In the genomic region with DNA sequence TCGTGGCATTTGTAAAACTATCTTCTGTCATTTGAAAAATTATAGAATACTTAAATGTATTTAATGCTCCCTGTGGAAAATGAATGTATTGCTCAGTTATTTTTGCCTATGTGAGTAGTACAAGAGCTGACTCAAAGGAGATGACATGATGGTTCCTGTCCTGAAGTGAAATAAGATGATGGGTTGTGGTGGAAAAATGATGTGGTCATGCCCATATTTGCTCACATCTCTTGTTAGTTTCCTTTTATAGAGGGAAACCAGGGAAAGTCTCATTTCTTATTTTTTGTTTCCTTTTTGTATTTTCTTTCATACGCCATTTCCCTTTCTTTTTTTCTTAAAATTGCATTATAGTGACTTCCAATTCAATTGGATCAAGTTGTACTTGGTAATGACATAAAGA, we compare ENCODE assay signal across 13 cellular contexts. TPM values are rescaled to one million over a fixed set of nuclear protein-coding genes. Genes with fewer than 3 reads are reported as not detected.
DNase-seq lines count a peak whose midpoint lies in the region; ATAC-seq and TF ChIP-seq lines count a peak whose summit lies in the region.
"Had no signal": no experiment of that assay in that cellular context is flagged by ENCODE, and none has a peak within 500 bp of the region (broad histone marks: within the 10 kb centered on the region; RNA-seq: fewer than 3 reads in every experiment).

No MANE protein-coding gene starts in this region.

- H3K27ac ChIP-seq in BLaER1 (no peak overlapping the region), hepatocyte (peak overlapping the region; percentile 74)
- H3K27ac ChIP-seq: body of pancreas had no signal

- DNase-seq in HCEC 1CT, result peak; percentile 58
- DNase-seq in activated naive CD8-positive, alpha-beta T cell treated with anti-CD3 and anti-CD28 coated beads for 36 hours, result no peak
- no peak for DNase-seq in hepatocyte (ENCODE audit: low spot score)
- DNase-seq in NCI-H187 treated with DMSO at 0.1 percent for 48 hours (lab: John Stamatoyannopoulos, UW), result no peak
- no peak for DNase-seq in NCI-H1417 treated with DMSO at 0.1 percent for 48 hours (lab: John Stamatoyannopoulos, UW)
- no peak for DNase-seq in stimulated activated naive CD4-positive, alpha-beta T cell (lab: John Stamatoyannopoulos, UW)
- DNase-seq: body of pancreas; CD4-positive, CD25-positive, alpha-beta regulatory T cell; NCI-H524 treated with DMSO at 0.1 percent for 48 hours had no signal

- H3K4me2 ChIP-seq in BLaER1, result peak overlapping the region; percentile 42
- peak overlapping the region; percentile 54 for H3K4me2 ChIP-seq in hepatocyte

- no peaks in the 10 kb centered on the region for H3K9me3 ChIP-seq in BLaER1
- H3K9me3 ChIP-seq in hepatocyte (ENCODE audit: low read depth), result no peaks in the 10 kb centered on the region
- H3K9me3 ChIP-seq: body of pancreas had no signal

- H3K4me3 ChIP-seq in BLaER1 (no peak overlapping the region), hepatocyte (no peak overlapping the region)
- H3K4me3 ChIP-seq: body of pancreas had no signal

- H4K20me1 ChIP-seq in BLaER1 (peaks cover 100% of the 10 kb centered on the region), hepatocyte (ENCODE audit: insufficient read depth, poor library complexity, severe bottlenecking) (peaks cover 8% of the 10 kb centered on the region)

- no peaks in the 10 kb centered on the region for H3K9me2 ChIP-seq in hepatocyte (replicated peaks; ENCODE audit: insufficient read depth)

- H3K36me3 ChIP-seq in BLaER1 (peaks cover 3% of the 10 kb centered on the region; the same call in 1 of the 2 replicates), hepatocyte (replicated peaks; ENCODE audit: insufficient read depth, low read depth) (no peaks in the 10 kb centered on the region)

- no peak overlapping the region for H3K4me3 Mint-ChIP-seq in activated naive CD8-positive, alpha-beta T cell treated with anti-CD3 and anti-CD28 coated beads for 36 hours
- H3K4me3 Mint-ChIP-seq: CD4-positive, CD25-positive, alpha-beta regulatory T cell; memory B cell had no signal

- ATAC-seq in GM19395 (IDR thresholded peaks at IDR 0.05; ENCODE audit: unreplicated experiment), result no peak
- ATAC-seq: body of pancreas had no signal

- peaks cover 88% of the 10 kb centered on the region for H3K79me2 ChIP-seq in hepatocyte

- H3K36me3 Mint-ChIP-seq in activated naive CD8-positive, alpha-beta T cell treated with anti-CD3 and anti-CD28 coated beads for 36 hours, result no peaks in the 10 kb centered on the region
- H3K36me3 Mint-ChIP-seq: CD4-positive, CD25-positive, alpha-beta regulatory T cell; memory B cell had no signal

- 60% methylated on average over 2 of the region's 2 CpGs for WGBS in hepatocyte (ENCODE audit: low lambda C conversion rate, missing lambda C conversion rate)

- no peaks in the 10 kb centered on the region for H3K9me3 Mint-ChIP-seq in activated naive CD8-positive, alpha-beta T cell treated with anti-CD3 and anti-CD28 coated beads for 36 hours
- H3K9me3 Mint-ChIP-seq: memory B cell had no signal

- H2AFZ ChIP-seq in hepatocyte, result no peak overlapping the region

- no peaks in the 10 kb centered on the region for H3K27me3 Mint-ChIP-seq in activated naive CD8-positive, alpha-beta T cell treated with anti-CD3 and anti-CD28 coated beads for 36 hours
- H3K27me3 Mint-ChIP-seq: CD4-positive, CD25-positive, alpha-beta regulatory T cell; memory B cell; progenitor cell of endocrine pancreas had no signal

- H3K4me1 ChIP-seq in BLaER1, result peaks cover 62% of the 10 kb centered on the region
- H3K4me1 ChIP-seq in hepatocyte (ENCODE audit: insufficient read depth), result peaks cover 48% of the 10 kb centered on the region

- no peak for TF ChIP-seq CTCF in hepatocyte (IDR thresholded peaks at IDR 0.05; ENCODE audit: poor library complexity)

- peaks cover 2% of the 10 kb centered on the region for H3K4me1 Mint-ChIP-seq in activated naive CD8-positive, alpha-beta T cell treated with anti-CD3 and anti-CD28 coated beads for 36 hours
- H3K4me1 Mint-ChIP-seq: CD4-positive, CD25-positive, alpha-beta regulatory T cell; memory B cell had no signal

- no peak overlapping the region for H3K9ac ChIP-seq in BLaER1

- peak overlapping the region; percentile 52 for H3K27ac Mint-ChIP-seq in activated naive CD8-positive, alpha-beta T cell treated with anti-CD3 and anti-CD28 coated beads for 36 hours
- H3K27ac Mint-ChIP-seq: CD4-positive, CD25-positive, alpha-beta regulatory T cell; memory B cell; progenitor cell of endocrine pancreas had no signal

- H3K27me3 ChIP-seq in BLaER1, result peaks cover 88% of the 10 kb centered on the region
- H3K27me3 ChIP-seq in hepatocyte, result no peaks in the 10 kb centered on the region
- H3K27me3 ChIP-seq: body of pancreas had no signal

RNA-seq across cellular contexts. Expression of a gene that starts 23.7 kb away (rescaled TPM):
- 1 to 10 TPM; 1.6 to 2.6 TPM for total RNA-seq in activated naive CD8-positive, alpha-beta T cell treated with anti-CD3 and anti-CD28 coated beads for 36 hours
- 315 and 361 TPM in 2 replicates for total RNA-seq in hepatocyte
- polyA plus RNA-seq in hepatocyte, result 244 and 277 TPM in 2 replicates

Comparison
In these comparisons a context has a peak if more than half of its experiments do, and no peak if none do; other contexts are left out.
1. RNA of a gene that starts 23.7 kb away (total RNA-seq): 315 to 361 TPM in hepatocyte; 1.6 to 2.6 TPM in activated naive CD8-positive, alpha-beta T cell treated with anti-CD3 and anti-CD28 coated beads for 36 hours; every median in the first group is over 10 times any median in the second.